ENCODE assay signal across 9 cellular contexts in the genomic region with DNA sequence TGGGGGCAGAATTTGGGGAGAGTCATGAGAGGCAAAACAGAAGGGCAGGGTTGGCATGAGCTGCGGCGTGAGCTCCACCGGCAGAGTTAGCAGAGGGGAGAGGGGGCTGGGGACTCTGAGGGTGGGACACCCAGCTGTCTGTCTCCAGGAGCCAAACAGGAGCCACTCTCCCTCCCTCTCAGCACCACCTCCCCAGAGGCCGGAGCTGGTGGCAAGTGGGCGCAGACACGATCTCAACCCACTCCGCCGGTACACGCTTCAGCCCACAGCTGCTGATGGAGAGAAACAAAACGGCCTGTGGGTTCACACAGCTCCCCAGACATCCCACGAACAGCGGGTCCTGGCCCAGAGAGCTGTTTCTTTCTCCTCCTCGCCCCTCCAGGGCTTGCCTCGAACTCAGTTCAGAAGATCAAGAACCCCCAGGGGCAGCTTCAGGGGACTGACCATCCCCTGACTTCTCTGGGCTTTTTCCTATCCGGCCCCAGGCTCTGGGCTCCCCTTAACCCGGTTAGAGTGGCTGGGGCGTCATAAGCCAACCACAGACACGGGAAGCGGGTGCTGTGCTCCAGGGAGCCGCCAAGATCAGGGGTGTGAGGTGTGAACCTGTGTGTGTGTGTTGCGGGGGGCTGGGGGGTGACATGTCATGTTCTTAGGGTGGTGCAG. TPM values are rescaled to one million over a fixed set of nuclear protein-coding genes. Genes with fewer than 3 reads are reported as not detected.
DNase-seq lines count a peak whose midpoint lies in the region; ATAC-seq and TF ChIP-seq lines count a peak whose summit lies in the region.
"Had no signal": no experiment of that assay in that cellular context is flagged by ENCODE, and none has a peak within 500 bp of the region (broad histone marks: within the 10 kb centered on the region; RNA-seq: fewer than 3 reads in every experiment).

No MANE protein-coding gene starts in this region.

- peaks cover 37% of the 10 kb centered on the region for H3K4me1 Mint-ChIP-seq in activated CD4-positive, alpha-beta T cell treated with anti-CD3 and anti-CD28 coated beads for 36 hours
- H3K4me1 Mint-ChIP-seq in T-cell = peaks cover 37 to 80% (median 57%) of the 10 kb centered on the region in 3 donors

- H3K9me3 Mint-ChIP-seq in activated CD4-positive, alpha-beta T cell treated with anti-CD3 and anti-CD28 coated beads for 36 hours (ENCODE audit: low read depth) = no peaks in the 10 kb centered on the region
- no peaks in the 10 kb centered on the region for H3K9me3 Mint-ChIP-seq in T-cell

- no peaks in the 10 kb centered on the region for H3K27me3 Mint-ChIP-seq in activated CD4-positive, alpha-beta T cell treated with anti-CD3 and anti-CD28 coated beads for 36 hours
- H3K27me3 Mint-ChIP-seq in T-cell = no peaks in the 10 kb centered on the region

- intact Hi-C loops in activated CD4-positive, alpha-beta T cell treated with anti-CD3 and anti-CD28 coated beads for 36 hours (cut with DNase I, micrococcal nuclease) = loop anchor here in 1 of 2 experiments (1.0 kb wide), 1 partner anchor 8 kb away; a partner anchor contains a TSS

- CTCF ChIA-PET in activated CD4-positive, alpha-beta T cell treated with anti-CD3 and anti-CD28 coated beads for 36 hours (lab: Charles Lee) = interaction anchor here (0.5 to 2.7 kb wide), 12 partner anchors 8 to 891 kb away, joined by 3 to 14 read pairs (median 6); a partner anchor contains a TSS
- CTCF ChIA-PET in T-cell (lab: Charles Lee) = interaction anchor here in 1 of 2 donors (0.7 to 0.9 kb wide), 2 partner anchors 64 to 348 kb away, joined by 4 read pairs; no protein-coding TSS in a partner anchor

- peak overlapping the region; percentile 48 for H3K4me3 Mint-ChIP-seq in activated CD4-positive, alpha-beta T cell treated with anti-CD3 and anti-CD28 coated beads for 36 hours
- H3K4me3 Mint-ChIP-seq in T-cell = peak overlapping the region; percentile 63 to 83 (median 83)

- 53% methylated on average over 12 of the region's 21 CpGs for WGBS in suprapubic skin

- peak; percentile 35 for DNase-seq in activated CD4-positive, alpha-beta T cell treated with anti-CD3 and anti-CD28 coated beads for 36 hours
- no peak for DNase-seq in activated CD4-positive, alpha-beta T cell treated with anti-CD3 and anti-CD28 coated beads for 1 hour
- DNase-seq in T-cell (peak in 25 of 34 experiments; percentile 24 to 57 (median 38)), fibroblast of lung (ENCODE audit: low read depth in 2 of 2) (no peak), suprapubic skin (ENCODE audit: low spot score in 2 of 2) (no peak), GM20000 (ENCODE audit: low spot score) (no peak)
- DNase-seq in NK-92 treated with Interleukin-12 subunit alpha and Interleukin-12 subunit beta, amount 100 ng/mL, for 24 hours (lab: John Stamatoyannopoulos, UW) = no peak

- TF ChIP-seq CTCF in fibroblast of lung (conservative IDR thresholded peaks at IDR 0.05 in 1 of 2, IDR thresholded peaks at IDR 0.05 in 1 of 2; ENCODE audit: low read depth in 1 of 2, low read length in 2 of 2) (no peak), suprapubic skin (IDR thresholded peaks at IDR 0.05) (no peak), GM20000 (IDR thresholded peaks at IDR 0.05; ENCODE audit: extremely low read depth, missing control alignments) (no peak)

- H3K4me1 ChIP-seq in fibroblast of lung (ENCODE audit: control insufficient read depth, extremely low read depth, insufficient read depth, low read length) = peaks cover 20% of the 10 kb centered on the region
- H3K4me1 ChIP-seq in suprapubic skin = peaks cover 61% of the 10 kb centered on the region

- H2AFZ ChIP-seq in fibroblast of lung (ENCODE audit: low read length) = peak overlapping the region; percentile 2

- no peaks in the 10 kb centered on the region for H4K20me1 ChIP-seq in fibroblast of lung (ENCODE audit: control insufficient read depth, extremely low read depth, insufficient read depth, low read length)

- ATAC-seq in activated CD4-positive, alpha-beta T cell treated with anti-CD3 and anti-CD28 coated beads for 36 hours = peak; percentile 10
- peak; percentile 26 to 56 (median 44) for ATAC-seq in T-cell (replicated peaks in 1 of 4)
- no peak for ATAC-seq in HG03565 (IDR thresholded peaks at IDR 0.05; ENCODE audit: unreplicated experiment)

- TF ChIP-seq EP300 in suprapubic skin (IDR thresholded peaks at IDR 0.05) = no peak

- H3K36me3 ChIP-seq in fibroblast of lung (ENCODE audit: control insufficient read depth, insufficient read depth, low read length) = no peaks in the 10 kb centered on the region
- no peaks in the 10 kb centered on the region for H3K36me3 ChIP-seq in suprapubic skin

- H3K4me2 ChIP-seq in fibroblast of lung (ENCODE audit: extremely low read depth, insufficient read depth, low read length) = peak overlapping the region; percentile 54

- H3K9ac ChIP-seq in fibroblast of lung (ENCODE audit: insufficient read depth, low read length) = peak overlapping the region; percentile 37

- H3K27ac ChIP-seq in fibroblast of lung (ENCODE audit: insufficient read depth, low read length) (peak overlapping the region; percentile 69), suprapubic skin (peak overlapping the region; percentile 76)

- peak overlapping the region; percentile 81 for H3K27ac Mint-ChIP-seq in activated CD4-positive, alpha-beta T cell treated with anti-CD3 and anti-CD28 coated beads for 36 hours
- peak overlapping the region; percentile 82 to 91 for H3K27ac Mint-ChIP-seq in T-cell

- TF ChIP-seq POLR2A in suprapubic skin (IDR thresholded peaks at IDR 0.05) = no peak

- peaks cover 2% of the 10 kb centered on the region for H3K36me3 Mint-ChIP-seq in activated CD4-positive, alpha-beta T cell treated with anti-CD3 and anti-CD28 coated beads for 36 hours (ENCODE audit: low read depth)
- H3K36me3 Mint-ChIP-seq in T-cell = no peaks in the 10 kb centered on the region

- no peaks in the 10 kb centered on the region for H3K9me3 ChIP-seq in fibroblast of lung (ENCODE audit: control insufficient read depth, insufficient read depth, low read depth, low read length)
- no peaks in the 10 kb centered on the region for H3K9me3 ChIP-seq in suprapubic skin

- H3K79me2 ChIP-seq in fibroblast of lung (ENCODE audit: control insufficient read depth, insufficient read depth, low read length) = no peaks in the 10 kb centered on the region

- H3K27me3 ChIP-seq in fibroblast of lung (ENCODE audit: control insufficient read depth, insufficient read depth, low read length) (no peaks in the 10 kb centered on the region), suprapubic skin (no peaks in the 10 kb centered on the region)

- POLR2A ChIA-PET in activated CD4-positive, alpha-beta T cell treated with anti-CD3 and anti-CD28 coated beads for 36 hours (lab: Charles Lee) = interaction anchor here (0.6 to 1.1 kb wide), 2 partner anchors 14 to 1437 kb away, joined by 3 to 4 read pairs; no protein-coding TSS in a partner anchor
- POLR2A ChIA-PET in T-cell (lab: Charles Lee) = no interaction called here

- H3K4me3 ChIP-seq in fibroblast of lung (replicated peaks in 1 of 4; ENCODE audit: control extremely low read depth in 1 of 4, insufficient read depth in 1 of 4, low read depth in 3 of 4, low read length in 4 of 4) (no peak overlapping the region), suprapubic skin (peak overlapping the region; percentile 1)

RNA-seq across cellular contexts. Expression of a gene that starts 7.6 kb away (rescaled TPM):
- 10 to 100 TPM; 23.9 to 28.4 TPM for total RNA-seq in activated CD4-positive, alpha-beta T cell treated with anti-CD3 and anti-CD28 coated beads for 36 hours
- total RNA-seq in T-cell (10 to 100 TPM; 35.2 to 99.0 (median 74.0) TPM), fibroblast of lung (3.9 and 5.1 TPM in 2 replicates), suprapubic skin (10 to 100 TPM; 45.9 to 82.6 (median 52.6) TPM)
- 0.94 and 1.7 TPM in 2 replicates for polyA plus RNA-seq in fibroblast of lung
- polyA plus RNA-seq in fibroblast of lung (2012) = 2.8 TPM in 2 replicates
- 2.4 and 3.9 TPM in 2 replicates for polyA minus RNA-seq in fibroblast of lung (ENCODE audit: low replicate concordance)

RNA-seq across cellular contexts. Expression of a gene that starts 26.2 kb away (rescaled TPM):
- total RNA-seq in activated CD4-positive, alpha-beta T cell treated with anti-CD3 and anti-CD28 coated beads for 36 hours = under 1 TPM in 1 of 2 experiments, not detected in 1; 0.16 TPM
- total RNA-seq in T-cell = not detected
- total RNA-seq in fibroblast of lung = not detected in 2 replicates
- polyA plus RNA-seq in fibroblast of lung = not detected in 2 replicates
- polyA plus RNA-seq in fibroblast of lung (2012) = not detected in 2 replicates
- not detected in 2 replicates for polyA minus RNA-seq in fibroblast of lung (ENCODE audit: low replicate concordance)
- not detected for total RNA-seq in suprapubic skin
- total RNA-seq: A172 had no signal

RNA-seq across cellular contexts. Expression of a gene that starts 40.7 kb away (rescaled TPM):
- total RNA-seq in activated CD4-positive, alpha-beta T cell treated with anti-CD3 and anti-CD28 coated beads for 36 hours = 10 to 100 TPM; 28.1 to 30.7 TPM
- total RNA-seq in T-cell (10 to 100 TPM; 33.9 to 57.8 (median 47.5) TPM), fibroblast of lung (9.2 and 12.4 TPM in 2 replicates), suprapubic skin (10 to 100 TPM; 31.3 to 42.0 (median 37.7) TPM)
- 10.8 and 11.5 TPM in 2 replicates for polyA plus RNA-seq in fibroblast of lung
- polyA plus RNA-seq in fibroblast of lung (2012) = 10.2 and 13.1 TPM in 2 replicates
- polyA minus RNA-seq in fibroblast of lung (ENCODE audit: low replicate concordance) = 119 and 153 TPM in 2 replicates

RNA-seq across cellular contexts. Expression of a gene that starts 43.9 kb away (rescaled TPM):
- not detected for total RNA-seq in activated CD4-positive, alpha-beta T cell treated with anti-CD3 and anti-CD28 coated beads for 36 hours
- under 1 TPM; 0.20 to 0.76 (median 0.65) TPM for total RNA-seq in T-cell
- total RNA-seq in fibroblast of lung = 12.4 and 19.5 TPM in 2 replicates
- polyA plus RNA-seq in fibroblast of lung = 9.1 and 10.0 TPM in 2 replicates
- 19.9 and 25.0 TPM in 2 replicates for polyA plus RNA-seq in fibroblast of lung (2012)
- polyA minus RNA-seq in fibroblast of lung (ENCODE audit: low replicate concordance) = 15.1 and 19.0 TPM in 2 replicates
- 10 to 100 TPM in 2 of 4 donors, 1 to 10 TPM in 2; 2.8 to 18.2 (median 10.4) TPM for total RNA-seq in suprapubic skin

RNA-seq across cellular contexts. Expression of a gene that starts 46.2 kb away (rescaled TPM):
- total RNA-seq in activated CD4-positive, alpha-beta T cell treated with anti-CD3 and anti-CD28 coated beads for 36 hours = not detected
- total RNA-seq in T-cell = 1 to 10 TPM in 2 of 5 donors, under 1 TPM in 3; 0.66 to 1.3 (median 0.92) TPM
- 4.1 and 4.3 TPM in 2 replicates for total RNA-seq in fibroblast of lung
- polyA plus RNA-seq in fibroblast of lung = 0.72 and 0.89 TPM in 2 replicates
- 1.1 and 2.0 TPM in 2 replicates for polyA plus RNA-seq in fibroblast of lung (2012)
- polyA minus RNA-seq in fibroblast of lung (ENCODE audit: low replicate concordance) = not detected in 2 replicates
- total RNA-seq in suprapubic skin = 1 to 10 TPM in 3 of 4 donors, not detected in 1; 1.3 to 2.8 (median 2.2) TPM
- total RNA-seq: A172 had no signal

Comparison
In these comparisons a context has a peak if more than half of its experiments do, and no peak if none do; other contexts are left out.
1. DNase-seq: peak in activated CD4-positive, alpha-beta T cell treated with anti-CD3 and anti-CD28 coated beads for 36 hours (single experiment) and T-cell (25 of 34); none in activated CD4-positive, alpha-beta T cell treated with anti-CD3 and anti-CD28 coated beads for 1 hour (single experiment), fibroblast of lung (0 of 2), suprapubic skin (0 of 2), GM20000 (single experiment) and NK-92 treated with Interleukin-12 subunit alpha and Interleukin-12 subunit beta, amount 100 ng/mL, for 24 hours (single experiment).